ENCODE assay signal across 6 cellular contexts in genomic region chr12:6494351-6494743, GRCh38. TPM values are rescaled to one million over a fixed set of nuclear protein-coding genes. Genes with fewer than 3 reads are reported as not detected.
DNase-seq lines count a peak whose midpoint lies in the region; ATAC-seq and TF ChIP-seq lines count a peak whose summit lies in the region.

No MANE protein-coding gene starts in this region.

- no peak for TF ChIP-seq EP300 in tibial nerve (IDR thresholded peaks at IDR 0.05)

- peaks cover 0 to 36% (median 2%) of the 10 kb centered on the region in 3 donors for H3K36me3 Mint-ChIP-seq in CD8-positive, alpha-beta memory T cell

- H3K4me3 ChIP-seq in CD8-positive, alpha-beta memory T cell (ENCODE audit: low read length) = peak overlapping the region; percentile 93
- H3K4me3 ChIP-seq in NT2/D1 (ENCODE audit: insufficient read length, low read depth) (peak overlapping the region; percentile 98), fibroblast of villous mesenchyme (ENCODE audit: low read depth, low read length) (peak overlapping the region; percentile 83), tibial nerve (peak overlapping the region; percentile 76 to 88 (median 82))

- H3K27me3 ChIP-seq in CD8-positive, alpha-beta memory T cell (ENCODE audit: insufficient read depth, low read length, poor library complexity, severe bottlenecking) = no peaks in the 10 kb centered on the region
- H3K27me3 ChIP-seq in NT2/D1 (ENCODE audit: insufficient read depth, insufficient read length) (no peaks in the 10 kb centered on the region), tibial nerve (no peaks in the 10 kb centered on the region)

- CTCF ChIA-PET in CD8-positive, alpha-beta memory T cell (lab: Charles Lee) = interaction anchor here (0.8 to 3.7 kb wide), 5 partner anchors 29 to 159 kb away, joined by 3 to 14 read pairs (median 3); no protein-coding TSS in a partner anchor

- no peak for DNase-seq in CD8-positive, alpha-beta memory T cell
- DNase-seq in NT2/D1 (ENCODE audit: low read depth, low spot score) = no peak
- DNase-seq in fibroblast of villous mesenchyme (ENCODE audit: low read depth) = no peak
- DNase-seq in tibial nerve (ENCODE audit: low spot score in 2 of 2) = no peak
- no peak for DNase-seq in UCSD-AML1 (lab: John Stamatoyannopoulos, UW; ENCODE audit: unreplicated experiment)

- TF ChIP-seq POLR2A in tibial nerve (IDR thresholded peaks at IDR 0.05) = no peak

- H3K27ac ChIP-seq in CD8-positive, alpha-beta memory T cell (ENCODE audit: low read depth, low read length) = peak overlapping the region; percentile 76
- peak overlapping the region in 3 of 4 donors; percentile 95 to 98 (median 96) for H3K27ac ChIP-seq in tibial nerve

- H3K27me3 Mint-ChIP-seq in CD8-positive, alpha-beta memory T cell = peaks cover 0 to 2% of the 10 kb centered on the region in 2 donors

- peak overlapping the region; percentile 71 for H3K9ac ChIP-seq in NT2/D1 (ENCODE audit: insufficient read length, low read depth)

- TF ChIP-seq CTCF in fibroblast of villous mesenchyme (IDR thresholded peaks at IDR 0.05; ENCODE audit: insufficient read depth, low read depth, low read length) (no peak), tibial nerve (IDR thresholded peaks at IDR 0.05) (no peak)

- H3K4me3 Mint-ChIP-seq in CD8-positive, alpha-beta memory T cell = peak overlapping the region; percentile 87 to 99 (median 95)

- POLR2A ChIA-PET in CD8-positive, alpha-beta memory T cell (lab: Charles Lee) = interaction anchor here (0.8 to 2.8 kb wide), 2 partner anchors 38 to 40 kb away, joined by 3 to 16 read pairs; partner anchors contain the start of gene GAPDH

- no peak for ATAC-seq in GM21825 (IDR thresholded peaks at IDR 0.05; ENCODE audit: unreplicated experiment)

- H3K9me3 Mint-ChIP-seq in CD8-positive, alpha-beta memory T cell = no peaks in the 10 kb centered on the region

- H3K27ac Mint-ChIP-seq in CD8-positive, alpha-beta memory T cell = peak overlapping the region; percentile 88 to 99 (median 94)

- peaks cover 34 to 44% (median 43%) of the 10 kb centered on the region in 3 donors for H3K4me1 Mint-ChIP-seq in CD8-positive, alpha-beta memory T cell

- H3K4me1 ChIP-seq in CD8-positive, alpha-beta memory T cell (ENCODE audit: insufficient read depth, low read length) = peaks cover 28% of the 10 kb centered on the region
- H3K4me1 ChIP-seq in NT2/D1 (ENCODE audit: insufficient read depth, insufficient read length) (no peaks in the 10 kb centered on the region), tibial nerve (peaks cover 0 to 28% (median 20%) of the 10 kb centered on the region in 4 donors)

- H3K9me3 ChIP-seq in CD8-positive, alpha-beta memory T cell (ENCODE audit: low read length) = no peaks in the 10 kb centered on the region
- no peaks in the 10 kb centered on the region for H3K9me3 ChIP-seq in NT2/D1 (ENCODE audit: insufficient read depth, low read length)
- H3K9me3 ChIP-seq in tibial nerve = no peaks in the 10 kb centered on the region

- WGBS in tibial nerve, 2 donors = 3 to 5% methylated on average over 7 of the region's 7 CpGs

- peaks cover 9% of the 10 kb centered on the region for H3K36me3 ChIP-seq in CD8-positive, alpha-beta memory T cell (ENCODE audit: insufficient read depth, low read length)
- peaks cover 69% of the 10 kb centered on the region for H3K36me3 ChIP-seq in NT2/D1 (ENCODE audit: insufficient read depth, insufficient read length, low read length)
- H3K36me3 ChIP-seq in tibial nerve = peaks cover 0 to 38% (median 5%) of the 10 kb centered on the region in 3 donors

RNA-seq across cellular contexts. Expression of gene NCAPD2, which starts 0.4 kb away (rescaled TPM):
- 10 to 100 TPM; 96.5 to 97.5 TPM for total RNA-seq in CD8-positive, alpha-beta memory T cell
- 29.8 TPM for polyA plus RNA-seq in CD8-positive, alpha-beta memory T cell
- total RNA-seq in fibroblast of villous mesenchyme (40.6 and 52.7 TPM in 2 replicates), tibial nerve (10 to 100 TPM; 17.0 to 29.3 (median 23.0) TPM)

RNA-seq across cellular contexts. Expression of gene MRPL51, which starts 1.3 kb away (rescaled TPM):
- total RNA-seq in CD8-positive, alpha-beta memory T cell = 100 to 1,000 TPM; 317 to 327 TPM
- 222 TPM for polyA plus RNA-seq in CD8-positive, alpha-beta memory T cell
- total RNA-seq in fibroblast of villous mesenchyme = 86.8 and 101 TPM in 2 replicates
- total RNA-seq in tibial nerve = 100 to 1,000 TPM in 2 of 4 donors, 10 to 100 TPM in 2; 47.4 to 127 (median 89.0) TPM

RNA-seq across cellular contexts. Expression of gene VAMP1, which starts 23.9 kb away (rescaled TPM):
- 10 to 100 TPM; 26.7 to 29.6 TPM for total RNA-seq in CD8-positive, alpha-beta memory T cell
- 10.0 TPM for polyA plus RNA-seq in CD8-positive, alpha-beta memory T cell
- total RNA-seq in fibroblast of villous mesenchyme (3.2 and 13.4 TPM in 2 replicates), tibial nerve (10 to 100 TPM; 12.0 to 31.0 (median 19.3) TPM)

RNA-seq across cellular contexts. Expression of gene GAPDH, which starts 40.0 kb away (rescaled TPM):
- 1,000 to 10,000 TPM; 7,182 to 7,238 TPM for total RNA-seq in CD8-positive, alpha-beta memory T cell
- 1,770 TPM for polyA plus RNA-seq in CD8-positive, alpha-beta memory T cell
- 6,118 and 7,175 TPM in 2 replicates for total RNA-seq in fibroblast of villous mesenchyme
- total RNA-seq in tibial nerve = 1,000 to 10,000 TPM; 1,360 to 2,316 (median 1,728) TPM

RNA-seq across cellular contexts. Expression of gene TAPBPL, which starts 42.5 kb away (rescaled TPM):
- 10 to 100 TPM; 29.1 to 32.0 TPM for total RNA-seq in CD8-positive, alpha-beta memory T cell
- polyA plus RNA-seq in CD8-positive, alpha-beta memory T cell = 131 TPM
- total RNA-seq in fibroblast of villous mesenchyme (7.3 and 11.6 TPM in 2 replicates), tibial nerve (10 to 100 TPM; 13.9 to 31.9 (median 25.2) TPM)
